In the genomic region with DNA sequence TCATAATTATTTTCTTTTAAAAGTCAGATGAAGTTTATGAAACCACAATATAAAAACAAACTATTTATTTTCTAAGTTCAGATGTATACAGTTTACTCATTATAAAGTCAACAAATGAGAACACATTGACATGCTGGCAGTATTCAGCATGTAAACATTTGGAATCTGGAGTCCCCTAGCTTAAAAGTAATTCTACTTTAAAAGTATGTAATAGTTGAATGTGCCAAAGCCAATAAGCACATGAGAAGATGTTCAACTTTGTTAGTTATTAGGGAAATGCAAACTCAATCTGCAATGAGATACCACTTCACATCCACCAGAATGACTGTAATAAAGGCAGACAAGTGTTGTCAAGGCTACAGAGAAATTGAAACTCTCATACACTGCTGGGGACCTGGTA, we compare ENCODE assay signal across 10 cellular contexts.
"Had no signal": no experiment of that assay in that cellular context is flagged by ENCODE, and none has a peak within 500 bp of the region (broad histone marks: within the 10 kb centered on the region; RNA-seq: fewer than 3 reads in every experiment).

No MANE protein-coding gene starts in this region.

- ATAC-seq: HCT116, K562 had no signal

- H3K4me1 ChIP-seq: HAP-1 had no signal

- H3K4me3 Mint-ChIP-seq: HFFc6 had no signal

- H3K36me3 ChIP-seq: HAP-1 had no signal

- DNase-seq: GM23248, GOT3, H7, HFFc6, IMR-90, KG1 had no signal

- H3K27ac Mint-ChIP-seq: HFFc6 had no signal

- FAIRE-seq: HTR-8/SVneo, K562 had no signal

- H3K4me3 ChIP-seq: GM23248, HAP-1, K562 had no signal

- H3K27ac ChIP-seq: GM23248 had no signal

- H3K9me3 ChIP-seq: HAP-1 had no signal
